In the genomic region with DNA sequence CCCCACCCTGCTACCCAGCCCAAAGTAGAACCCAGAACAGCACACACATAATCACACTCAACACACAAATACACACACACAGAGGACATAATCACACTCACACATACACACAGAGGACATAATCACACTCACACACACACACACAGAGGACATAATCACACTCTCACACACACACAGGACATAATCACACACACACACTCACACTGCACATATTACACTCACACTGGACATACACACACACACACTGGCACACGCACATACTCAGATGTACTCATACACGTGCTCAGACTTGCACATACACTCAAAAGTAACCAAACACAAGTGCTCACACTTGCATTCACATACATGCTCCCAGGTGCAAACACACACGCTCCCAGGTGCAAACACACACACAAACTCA, we compare ENCODE assay signal across 1 cellular context.
TF ChIP-seq lines count a peak whose summit lies in the region.

No MANE protein-coding gene starts in this region.

TF ChIP-seq in IMR-90, 13 proteins besides CTCF, POLR2A, EP300 and RAD21:
- TF ChIP-seq, protein P1, sequence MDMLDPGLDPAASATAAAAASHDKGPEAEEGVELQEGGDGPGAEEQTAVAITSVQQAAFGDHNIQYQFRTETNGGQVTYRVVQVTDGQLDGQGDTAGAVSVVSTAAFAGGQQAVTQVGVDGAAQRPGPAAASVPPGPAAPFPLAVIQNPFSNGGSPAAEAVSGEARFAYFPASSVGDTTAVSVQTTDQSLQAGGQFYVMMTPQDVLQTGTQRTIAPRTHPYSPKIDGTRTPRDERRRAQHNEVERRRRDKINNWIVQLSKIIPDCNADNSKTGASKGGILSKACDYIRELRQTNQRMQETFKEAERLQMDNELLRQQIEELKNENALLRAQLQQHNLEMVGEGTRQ (IDR thresholded peaks at IDR 0.05; ENCODE audit: low read depth, low read length) = no peak
- no peak for TF ChIP-seq MAZ (IDR thresholded peaks at IDR 0.05; ENCODE audit: borderline replicate concordance, low read depth, low read length)
